In the genomic region with DNA sequence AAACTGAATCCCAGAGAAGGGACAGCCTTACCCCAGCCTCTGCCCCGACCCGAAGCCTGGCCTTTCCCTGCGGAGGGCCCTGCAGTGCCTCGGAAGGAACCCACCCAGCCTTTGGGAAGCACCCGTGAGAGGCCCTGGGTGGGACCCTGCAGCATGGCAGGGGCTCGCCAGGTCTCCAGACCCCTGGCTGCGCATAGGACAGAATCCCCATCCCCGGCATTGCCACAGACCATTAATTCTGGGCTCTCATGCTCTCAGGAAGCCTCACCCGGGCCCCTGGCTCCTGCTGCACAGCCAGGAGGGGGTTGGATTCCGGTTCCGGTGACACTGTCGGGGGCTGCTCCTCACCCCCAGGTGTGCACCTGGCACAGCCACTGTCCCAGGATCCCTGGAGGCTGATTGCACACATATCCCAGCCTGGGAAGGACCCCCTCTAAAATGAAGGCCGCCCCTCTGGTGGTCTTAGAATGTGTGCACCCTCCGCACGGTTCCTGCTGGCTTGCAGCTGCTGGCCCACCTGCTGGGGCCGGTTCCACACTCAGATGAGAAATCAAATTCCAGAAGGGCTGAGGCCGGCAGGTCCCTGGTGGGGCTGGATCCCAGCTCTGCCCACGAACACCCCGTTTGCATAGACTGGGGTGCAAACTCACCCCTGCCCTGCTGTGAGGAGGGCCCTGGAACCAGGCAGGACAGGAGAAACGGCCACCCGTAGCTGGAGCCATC, we compare ENCODE assay signal across 14 cellular contexts. TPM values are rescaled to one million over a fixed set of nuclear protein-coding genes. Genes with fewer than 3 reads are reported as not detected.
A peak's percentile ranks its signal among the peaks of the same experiment; 100 is the strongest.
DNase-seq lines count a peak whose midpoint lies in the region; TF ChIP-seq lines count a peak whose summit lies in the region.
"Had no signal": no experiment of that assay in that cellular context is flagged by ENCODE, and none has a peak within 500 bp of the region (broad histone marks: within the 10 kb centered on the region; RNA-seq: fewer than 3 reads in every experiment).

No MANE protein-coding gene starts in this region.

- H3K9me3 ChIP-seq in left ventricle myocardium inferior (replicated peaks) (no peaks in the 10 kb centered on the region), mesodermal cell (ENCODE audit: control insufficient read depth, low read length) (no peaks in the 10 kb centered on the region), vagina (no peaks in the 10 kb centered on the region)

- DNase-seq in left ventricle myocardium inferior, result no peak
- DNase-seq in cardiac septum (ENCODE audit: low spot score), result no peak
- no peak for DNase-seq in coronary artery (ENCODE audit: low spot score)
- DNase-seq in vagina (ENCODE audit: extremely low spot score in 2 of 2), result no peak
- DNase-seq in effector CD8-positive, alpha-beta T cell (lab: John Stamatoyannopoulos, UW), result no peak
- DNase-seq in HPDE6-E6E7 (ENCODE audit: extremely low spot score), result no peak
- DNase-seq in NCI-H1105 (lab: John Stamatoyannopoulos, UW), result no peak
- DNase-seq: activated CD4-positive, CD25-positive, alpha-beta regulatory T cell treated with anti-CD3 and anti-CD28 coated beads, Interleukin-2, amount 50 U/mL, for 72 hours; activated naive CD8-positive, alpha-beta T cell treated with anti-CD3 and anti-CD28 coated beads, Interleukin-2, amount 10 ng/mL, durations not matched to agents 7 days and 5 days; DND-41; NCI-H2171; OCI-M1; stimulated activated CD4-positive, alpha-beta T cell treated with anti-CD3 and anti-CD28 coated beads, Interleukin-15, amount 100 ng/mL, for 24 hours had no signal

- 82 to 83% methylated on average over 20 of the region's 21 CpGs for WGBS in mesodermal cell (ENCODE audit: insufficient coverage in 2 of 2), 2 experiments

- intact Hi-C loops in left ventricle myocardium inferior (cut with micrococcal nuclease), result no loop called here
- intact Hi-C loops in cardiac septum (cut with DNase I), result no loop called here
- intact Hi-C loops in vagina (cut with DNase I), result loop anchor here (5.0 kb wide), 1 partner anchor 60 kb away; no protein-coding TSS in a partner anchor

- H3K4me1 ChIP-seq in left ventricle myocardium inferior, result peaks cover 60% of the 10 kb centered on the region
- peaks cover 21% of the 10 kb centered on the region for H3K4me1 ChIP-seq in mesodermal cell (ENCODE audit: control insufficient read depth, insufficient read depth, low read length, poor library complexity, severe bottlenecking)
- H3K4me1 ChIP-seq in vagina, result peaks cover 13% of the 10 kb centered on the region

- TF ChIP-seq POLR2A in vagina (IDR thresholded peaks at IDR 0.05), result no peak

- peak overlapping the region; percentile 87 for H3K27ac ChIP-seq in left ventricle myocardium inferior (replicated peaks)
- H3K27ac ChIP-seq in coronary artery, result peak overlapping the region in 1 of 2 donors; percentile 72
- peak overlapping the region; percentile 79 for H3K27ac ChIP-seq in mesodermal cell (ENCODE audit: low read depth, low read length, severe bottlenecking)
- no peak overlapping the region for H3K27ac ChIP-seq in vagina

- H3K4me3 ChIP-seq in left ventricle myocardium inferior (peak overlapping the region; percentile 81), coronary artery (peak overlapping the region; percentile 76), mesodermal cell (ENCODE audit: extremely low read depth, insufficient read depth, low read length, poor library complexity, severe bottlenecking) (peak overlapping the region; percentile 40), vagina (peak overlapping the region; percentile 39 to 52)

- H3K36me3 ChIP-seq in left ventricle myocardium inferior (peaks cover 67% of the 10 kb centered on the region), mesodermal cell (ENCODE audit: control insufficient read depth, insufficient read depth, low read length) (peaks cover 13% of the 10 kb centered on the region), vagina (no peaks in the 10 kb centered on the region)

- TF ChIP-seq CTCF in left ventricle myocardium inferior (IDR thresholded peaks at IDR 0.05; ENCODE audit: borderline replicate concordance), result no peak
- no peak for TF ChIP-seq CTCF in coronary artery (IDR thresholded peaks at IDR 0.05)
- no peak for TF ChIP-seq CTCF in vagina (IDR thresholded peaks at IDR 0.05)

- H3K27me3 ChIP-seq in left ventricle myocardium inferior (ENCODE audit: low read depth) (peaks cover 3% of the 10 kb centered on the region), vagina (peaks cover 4% of the 10 kb centered on the region)

RNA-seq across cellular contexts. Expression of a gene that starts 4.7 kb away (rescaled TPM):
- total RNA-seq in left ventricle myocardium inferior (81.5 TPM), cardiac septum (85.3 TPM), vagina (272 TPM)
- 188 TPM for polyA plus RNA-seq in mesodermal cell (2013, experiment 1 of 2)
- 118 TPM for polyA plus RNA-seq in mesodermal cell (2013, experiment 2 of 2)

RNA-seq across cellular contexts. Expression of a gene that starts 19.9 kb away (rescaled TPM):
- total RNA-seq in left ventricle myocardium inferior (48.8 TPM), cardiac septum (48.4 TPM), vagina (87.2 TPM)
- polyA plus RNA-seq in mesodermal cell (2013, experiment 1 of 2), result 30.0 TPM
- 23.8 TPM for polyA plus RNA-seq in mesodermal cell (2013, experiment 2 of 2)

RNA-seq across cellular contexts. Expression of a gene that starts 45.0 kb away (rescaled TPM):
- total RNA-seq in left ventricle myocardium inferior, result 21.4 TPM
- total RNA-seq in cardiac septum, result 28.3 TPM
- polyA plus RNA-seq in mesodermal cell (2013, experiment 1 of 2), result 89.9 TPM
- 67.3 TPM for polyA plus RNA-seq in mesodermal cell (2013, experiment 2 of 2)
- total RNA-seq in vagina, result 11.5 TPM
